In the genomic region with DNA sequence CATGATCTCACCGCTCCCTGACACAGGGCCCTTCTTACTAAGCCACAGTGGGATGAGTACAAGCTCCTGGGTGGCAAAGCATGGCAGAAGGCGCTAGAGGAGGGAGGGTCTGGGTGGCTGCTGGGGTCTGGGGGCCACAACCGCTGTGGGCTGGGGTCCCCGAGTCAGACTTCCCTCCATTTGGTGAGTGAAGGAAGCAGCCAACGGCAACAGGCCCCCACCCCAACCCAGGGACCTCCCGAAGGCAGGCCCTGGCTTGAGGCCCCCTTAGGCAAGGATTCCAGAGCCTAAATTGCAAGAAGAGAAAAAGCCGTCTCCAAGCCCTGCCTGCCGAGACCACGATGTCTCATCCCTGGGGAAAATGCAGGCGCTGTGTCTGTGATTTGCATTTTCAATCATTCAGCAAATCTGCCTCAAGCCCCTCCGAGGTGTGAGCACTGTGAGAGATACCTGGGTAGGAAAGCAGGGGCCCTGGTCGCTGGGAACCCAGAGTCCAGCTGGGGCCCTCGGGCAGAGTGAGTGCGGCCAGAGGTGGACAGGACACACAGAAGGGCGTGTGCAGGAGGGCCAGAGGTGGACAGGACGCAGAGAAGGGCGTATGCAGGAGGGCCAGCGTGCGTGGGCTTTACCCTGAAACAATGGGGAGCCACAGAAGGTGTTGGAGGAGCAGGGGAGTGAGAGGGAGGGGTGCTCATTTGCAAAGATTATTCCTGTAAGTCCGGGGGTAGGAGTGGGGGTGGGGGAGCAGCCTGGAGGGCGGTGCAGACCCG, we compare ENCODE assay signal across 1 cellular context.
A peak's percentile ranks its signal among the peaks of the same experiment; 100 is the strongest.
TF ChIP-seq lines count a peak whose summit lies in the region.

No MANE protein-coding gene starts in this region.

TF ChIP-seq in H1, 55 proteins besides CTCF, POLR2A, EP300 and RAD21:
- TF ChIP-seq, protein P1, sequence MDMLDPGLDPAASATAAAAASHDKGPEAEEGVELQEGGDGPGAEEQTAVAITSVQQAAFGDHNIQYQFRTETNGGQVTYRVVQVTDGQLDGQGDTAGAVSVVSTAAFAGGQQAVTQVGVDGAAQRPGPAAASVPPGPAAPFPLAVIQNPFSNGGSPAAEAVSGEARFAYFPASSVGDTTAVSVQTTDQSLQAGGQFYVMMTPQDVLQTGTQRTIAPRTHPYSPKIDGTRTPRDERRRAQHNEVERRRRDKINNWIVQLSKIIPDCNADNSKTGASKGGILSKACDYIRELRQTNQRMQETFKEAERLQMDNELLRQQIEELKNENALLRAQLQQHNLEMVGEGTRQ (IDR thresholded peaks at IDR 0.05; ENCODE audit: low read length), result no peak
- TF ChIP-seq KDM1A (IDR thresholded peaks at IDR 0.05; ENCODE audit: borderline replicate concordance, low read length), result 0 out of 2 replicates have a peak, but pooled peaks have one; percentile 47
